Comparison of ENCODE assay signal across 9 cellular contexts in the genomic region with DNA sequence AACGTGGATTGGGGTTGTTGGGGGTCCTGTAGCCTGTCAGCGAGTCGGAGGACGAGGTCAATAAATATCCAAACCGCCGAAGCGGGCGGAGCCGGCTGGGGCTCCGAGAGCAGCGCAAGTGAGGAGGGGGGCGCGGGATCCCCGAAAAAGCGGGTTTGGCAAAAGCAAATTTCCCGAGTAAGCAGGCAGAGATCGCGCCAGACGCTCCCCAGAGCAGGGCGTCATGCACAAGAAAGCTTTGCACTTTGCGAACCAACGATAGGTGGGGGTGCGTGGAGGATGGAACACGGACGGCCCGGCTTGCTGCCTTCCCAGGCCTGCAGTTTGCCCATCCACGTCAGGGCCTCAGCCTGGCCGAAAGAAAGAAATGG. TPM values are rescaled to one million over a fixed set of nuclear protein-coding genes. Genes with fewer than 3 reads are reported as not detected.
DNase-seq lines count a peak whose midpoint lies in the region; ATAC-seq and TF ChIP-seq lines count a peak whose summit lies in the region.
"Had no signal": no experiment of that assay in that cellular context is flagged by ENCODE, and none has a peak within 500 bp of the region (broad histone marks: within the 10 kb centered on the region; RNA-seq: fewer than 3 reads in every experiment).

No MANE protein-coding gene starts in this region.

- no peaks in the 10 kb centered on the region for H3K27me3 ChIP-seq in right cardiac atrium (ENCODE audit: control insufficient read depth, insufficient read depth)

- peak overlapping the region; percentile 74 for H3K4me3 Mint-ChIP-seq in activated naive CD8-positive, alpha-beta T cell treated with anti-CD3 and anti-CD28 coated beads for 36 hours

- DNase-seq in NCI-H526 treated with DMSO at 0.1 percent for 48 hours (lab: John Stamatoyannopoulos, UW) (peak; percentile 58), NCI-H526 (lab: John Stamatoyannopoulos, UW) (no peak), NCI-H1105 treated with DMSO at 0.1 percent for 48 hours (lab: John Stamatoyannopoulos, UW) (peak; percentile 55), right cardiac atrium (peak; percentile 65 to 87 (median 78)), retinal pigment epithelial cell (ENCODE audit: low read depth) (no peak)
- DNase-seq in activated naive CD8-positive, alpha-beta T cell treated with anti-CD3 and anti-CD28 coated beads for 36 hours = no peak

- H3K27ac Mint-ChIP-seq in activated naive CD8-positive, alpha-beta T cell treated with anti-CD3 and anti-CD28 coated beads for 36 hours = peak overlapping the region; percentile 34

- peaks cover 29% of the 10 kb centered on the region for H3K27me3 Mint-ChIP-seq in activated naive CD8-positive, alpha-beta T cell treated with anti-CD3 and anti-CD28 coated beads for 36 hours

- TF ChIP-seq CTCF in retinal pigment epithelial cell (conservative IDR thresholded peaks at IDR 0.05; ENCODE audit: low read depth, low read length) = no peak

- intact Hi-C loops in right cardiac atrium (cut with DNase I) = loop anchor here in 1 of 4 donors (5.0 to 10.0 kb wide), 2 partner anchors 55 to 78 kb away; partner anchors contain the start of genes QPCTL and SNRPD2

- no peaks in the 10 kb centered on the region for H3K9me3 Mint-ChIP-seq in activated naive CD8-positive, alpha-beta T cell treated with anti-CD3 and anti-CD28 coated beads for 36 hours

- H3K4me1 Mint-ChIP-seq in activated naive CD8-positive, alpha-beta T cell treated with anti-CD3 and anti-CD28 coated beads for 36 hours = peaks cover 12% of the 10 kb centered on the region

- H3K4me3 ChIP-seq in right cardiac atrium (ENCODE audit: low read length) = peak overlapping the region; percentile 33
- peak overlapping the region; percentile 52 for H3K4me3 ChIP-seq in retinal pigment epithelial cell (ENCODE audit: low read length)

- no peaks in the 10 kb centered on the region for H3K4me1 ChIP-seq in right cardiac atrium (ENCODE audit: control insufficient read depth, insufficient read depth, low read length)

- peak overlapping the region; percentile 86 for H3K27ac ChIP-seq in right cardiac atrium (ENCODE audit: low read length)

- H3K9me3 ChIP-seq in right cardiac atrium (ENCODE audit: control insufficient read depth, low read length) = no peaks in the 10 kb centered on the region

- peak in 1 of 2 donors; percentile 1 for ATAC-seq in right cardiac atrium
- ATAC-seq in GM19467 (IDR thresholded peaks at IDR 0.05; ENCODE audit: unreplicated experiment) = no peak
- no peak for ATAC-seq in HG03159 (IDR thresholded peaks at IDR 0.05; ENCODE audit: unreplicated experiment)

- peaks cover 5% of the 10 kb centered on the region for H3K36me3 Mint-ChIP-seq in activated naive CD8-positive, alpha-beta T cell treated with anti-CD3 and anti-CD28 coated beads for 36 hours

- under 1% methylated on average over 28 of the region's 28 CpGs for WGBS in right cardiac atrium

RNA-seq across cellular contexts. Expression of gene SIX5, which starts 0.8 kb away (rescaled TPM):
- 1 to 10 TPM; 1.6 to 1.7 TPM for total RNA-seq in activated naive CD8-positive, alpha-beta T cell treated with anti-CD3 and anti-CD28 coated beads for 36 hours
- 10 to 100 TPM; 15.8 to 33.2 (median 24.1) TPM for total RNA-seq in right cardiac atrium
- 19.4 TPM for polyA plus RNA-seq in right cardiac atrium

RNA-seq across cellular contexts. Expression of gene DMPK, which starts 12.5 kb away (rescaled TPM):
- total RNA-seq in activated naive CD8-positive, alpha-beta T cell treated with anti-CD3 and anti-CD28 coated beads for 36 hours = 1 to 10 TPM; 7.3 to 8.6 TPM
- 100 to 1,000 TPM; 220 to 304 (median 288) TPM for total RNA-seq in right cardiac atrium
- 395 TPM for polyA plus RNA-seq in right cardiac atrium

RNA-seq across cellular contexts. Expression of gene DMWD, which starts 22.8 kb away (rescaled TPM):
- total RNA-seq in activated naive CD8-positive, alpha-beta T cell treated with anti-CD3 and anti-CD28 coated beads for 36 hours = 10 to 100 TPM; 29.5 to 30.7 TPM
- total RNA-seq in right cardiac atrium = 10 to 100 TPM; 72.2 to 87.1 (median 76.6) TPM
- 50.2 TPM for polyA plus RNA-seq in right cardiac atrium

RNA-seq across cellular contexts. Expression of gene MEIOSIN, which starts 36.6 kb away (rescaled TPM):
- total RNA-seq in activated naive CD8-positive, alpha-beta T cell treated with anti-CD3 and anti-CD28 coated beads for 36 hours = under 1 TPM; 0.08 TPM
- total RNA-seq in right cardiac atrium = under 1 TPM; 0.15 to 0.76 (median 0.30) TPM
- polyA plus RNA-seq in right cardiac atrium = 0.41 TPM
- total RNA-seq: glomerular endothelial cell had no signal

RNA-seq across cellular contexts. Expression of gene FBXO46, which starts 39.1 kb away (rescaled TPM):
- total RNA-seq in activated naive CD8-positive, alpha-beta T cell treated with anti-CD3 and anti-CD28 coated beads for 36 hours = 10 to 100 TPM; 25.5 to 29.6 TPM
- total RNA-seq in right cardiac atrium = 10 to 100 TPM; 11.4 to 13.2 (median 12.6) TPM
- 9.4 TPM for polyA plus RNA-seq in right cardiac atrium

Comparison
In these comparisons a context has a peak if more than half of its experiments do, and no peak if none do; other contexts are left out.
1. DNase-seq: peak in NCI-H526 treated with DMSO at 0.1 percent for 48 hours (single experiment), NCI-H1105 treated with DMSO at 0.1 percent for 48 hours (single experiment) and right cardiac atrium (3 of 3); none in NCI-H526 (0 of 2), activated naive CD8-positive, alpha-beta T cell treated with anti-CD3 and anti-CD28 coated beads for 36 hours (single experiment) and retinal pigment epithelial cell (single experiment).
2. RNA of gene SIX5, which starts 0.8 kb away (total RNA-seq): 15.8 to 33.2 TPM in right cardiac atrium; 1.6 to 1.7 TPM in activated naive CD8-positive, alpha-beta T cell treated with anti-CD3 and anti-CD28 coated beads for 36 hours; every median in the first group is over 4 times any median in the second.
3. RNA of gene DMPK, which starts 12.5 kb away (total RNA-seq): 220 to 304 TPM in right cardiac atrium; 7.3 to 8.6 TPM in activated naive CD8-positive, alpha-beta T cell treated with anti-CD3 and anti-CD28 coated beads for 36 hours; every median in the first group is over 10 times any median in the second.